ENCODE assay signal across 8 cellular contexts in genomic region chr17:80833952-80834895, GRCh38.
DNase-seq lines count a peak whose midpoint lies in the region; TF ChIP-seq lines count a peak whose summit lies in the region.

No MANE protein-coding gene starts in this region.

- H3K4me3 Mint-ChIP-seq in activated CD4-positive, alpha-beta T cell treated with anti-CD3 and anti-CD28 coated beads, Interleukin-2, amount 10 ng/mL, durations not matched to agents 7 days and 5 days, result no peak overlapping the region

- H3K4me3 ChIP-seq in transverse colon, result no peak overlapping the region

- in situ Hi-C loops in transverse colon (cut with MboI; ENCODE audit: low pct_ligation_motif_present in 1 of 4, low pct_unique_long_range_greater_than_20kb in 1 of 4, low sequenced_read_pairs in 3 of 4), result no loop called here

- H3K9me3 Mint-ChIP-seq in activated CD4-positive, alpha-beta T cell treated with anti-CD3 and anti-CD28 coated beads, Interleukin-2, amount 10 ng/mL, durations not matched to agents 7 days and 5 days, result peaks cover 4% of the 10 kb centered on the region

- no peak for TF ChIP-seq EP300 in transverse colon (IDR thresholded peaks at IDR 0.05; ENCODE audit: low read depth)

- H3K27me3 Mint-ChIP-seq in activated CD4-positive, alpha-beta T cell treated with anti-CD3 and anti-CD28 coated beads, Interleukin-2, amount 10 ng/mL, durations not matched to agents 7 days and 5 days, result no peaks in the 10 kb centered on the region

- POLR2A ChIA-PET in activated CD4-positive, alpha-beta T cell treated with anti-CD3 and anti-CD28 coated beads, Interleukin-2, amount 10 ng/mL, durations not matched to agents 7 days and 5 days (lab: Charles Lee), result no interaction called here

- TF ChIP-seq POLR2A in transverse colon (IDR thresholded peaks at IDR 0.05), result no peak

- no peaks in the 10 kb centered on the region for H3K36me3 ChIP-seq in transverse colon

- CTCF ChIA-PET in activated CD4-positive, alpha-beta T cell treated with anti-CD3 and anti-CD28 coated beads, Interleukin-2, amount 10 ng/mL, durations not matched to agents 7 days and 5 days (lab: Charles Lee), result interaction anchor here (1.0 to 2.8 kb wide), 6 partner anchors 8 to 30 kb away, joined by 3 to 10 read pairs (median 4); no protein-coding TSS in a partner anchor

- H3K27ac ChIP-seq in angular gyrus (ENCODE audit: low read depth, low read length) (peak overlapping the region; percentile 37), layer of hippocampus (ENCODE audit: low read depth, low read length) (peak overlapping the region; percentile 57), transverse colon (peak overlapping the region; percentile 85 to 88 (median 86))

- intact Hi-C loops in transverse colon (cut with DNase I; ENCODE audit: low total_unique reads), result no loop called here

- H3K36me3 Mint-ChIP-seq in activated CD4-positive, alpha-beta T cell treated with anti-CD3 and anti-CD28 coated beads, Interleukin-2, amount 10 ng/mL, durations not matched to agents 7 days and 5 days (ENCODE audit: low read depth), result peaks cover 40% of the 10 kb centered on the region

- H3K27me3 ChIP-seq in layer of hippocampus (ENCODE audit: control insufficient read depth, insufficient read depth, low read length), result no peaks in the 10 kb centered on the region
- H3K27me3 ChIP-seq in transverse colon, result no peaks in the 10 kb centered on the region

- H3K4me1 Mint-ChIP-seq in activated CD4-positive, alpha-beta T cell treated with anti-CD3 and anti-CD28 coated beads, Interleukin-2, amount 10 ng/mL, durations not matched to agents 7 days and 5 days, result peaks cover 79% of the 10 kb centered on the region

- no peak for DNase-seq in activated CD4-positive, alpha-beta T cell treated with anti-CD3 and anti-CD28 coated beads, Interleukin-2, amount 10 ng/mL, durations not matched to agents 7 days and 5 days
- DNase-seq in activated CD4-positive, alpha-beta T cell treated with anti-CD3 and anti-CD28 coated beads for 1 hour, result no peak
- DNase-seq in transverse colon (no peak), NCI-H2171 treated with DMSO at 0.1 percent for 48 hours (lab: John Stamatoyannopoulos, UW) (no peak), NCI-H1105 treated with DMSO at 0.1 percent for 48 hours (lab: John Stamatoyannopoulos, UW) (no peak), RPMI8226 (no peak)

- H3K4me1 ChIP-seq in transverse colon, result peaks cover 15 to 20% (median 17%) of the 10 kb centered on the region in 4 donors

- TF ChIP-seq CTCF in transverse colon (IDR thresholded peaks at IDR 0.05), result no peak

- H3K27ac Mint-ChIP-seq in activated CD4-positive, alpha-beta T cell treated with anti-CD3 and anti-CD28 coated beads, Interleukin-2, amount 10 ng/mL, durations not matched to agents 7 days and 5 days, result peak overlapping the region; percentile 97

- H3K9me3 ChIP-seq in transverse colon, result no peaks in the 10 kb centered on the region

- WGBS in transverse colon (ENCODE audit: low coverage in 1 of 2), 2 donors, result 84 to 85% methylated on average over 19 to 42 of the region's 42 CpGs
